Comparison of ENCODE assay signal across 31 cellular contexts in genomic region chrX:151631822-151632221, GRCh38.
DNase-seq lines count a peak whose midpoint lies in the region; ATAC-seq, FAIRE-seq and TF ChIP-seq lines count a peak whose summit lies in the region.
"Had no signal": no experiment of that assay in that cellular context is flagged by ENCODE, and none has a peak within 500 bp of the region (broad histone marks: within the 10 kb centered on the region; RNA-seq: fewer than 3 reads in every experiment).

No MANE protein-coding gene starts in this region.

- BruUV-seq in K562 (replicated peaks; lab: Mats Ljungman, UMichigan): no TSS peak

- intact Hi-C loops in K562 (cut with micrococcal nuclease): no loop called here

- ATAC-seq in K562 (peak; percentile 37; the same call in 2 of the 3 replicates), HG03354 (IDR thresholded peaks at IDR 0.05; ENCODE audit: poor library complexity, severe bottlenecking, unreplicated experiment) (no peak)
- ATAC-seq: A549; CD8-positive, alpha-beta T cell had no signal

- no peak for TF ChIP-seq EP300 in K562 (IDR thresholded peaks at IDR 0.05; ENCODE audit: low read length)

- no peak for TF ChIP-seq CTCF in K562 (IDR thresholded peaks at IDR 0.05 in 2 of 3, conservative IDR thresholded peaks at IDR 0.05 in 1 of 3; ENCODE audit: insufficient read depth in 2 of 3, low read depth in 1 of 3, low read length in 3 of 3)

- no peak overlapping the region for H3K9ac ChIP-seq in K562 (ENCODE audit: insufficient read depth in 1 of 2, low read depth in 2 of 2, low read length in 2 of 2)
- H3K9ac ChIP-seq: BLaER1; BLaER1 treated with 17β-estradiol and CSF1 and Interleukin-3, amounts not matched to agents 10 nM and 100 nM had no signal

- H4K20me1 ChIP-seq in K562 (replicated peaks; ENCODE audit: control insufficient read depth, insufficient read depth, low read length): no peaks in the 10 kb centered on the region
- H4K20me1 ChIP-seq: BLaER1; BLaER1 treated with 17β-estradiol and CSF1 and Interleukin-3, amounts not matched to agents 10 nM and 100 nM had no signal

- H3K4me2 ChIP-seq in K562 (ENCODE audit: insufficient read depth, low read length): peak overlapping the region; percentile 11; the same call in 1 of the 2 replicates
- H3K4me2 ChIP-seq: A549; BLaER1; BLaER1 treated with 17β-estradiol and CSF1 and Interleukin-3, amounts not matched to agents 10 nM and 100 nM had no signal

- CTCF ChIA-PET in K562 (lab: Yijun Ruan, JAX; ENCODE audit: low intra/inter-chr PET ratio): no interaction called here

- DNase-seq in K562 (ENCODE audit: extremely low read depth in 1 of 4, low spot score in 3 of 4): peak in 1 of 4 experiments; percentile 8
- peak; percentile 2 to 20 for DNase-seq in erythroblast (lab: John Stamatoyannopoulos, UW)
- no peak for DNase-seq in HCEC 1CT
- DNase-seq: 8988T; ACHN; AML-193; BE2C; C1 segment of cervical spinal cord; Caco-2; Calu3; CD4-positive, alpha-beta memory T cell; CD4-positive, alpha-beta T cell; CD4-positive, CD25-positive, alpha-beta regulatory T cell; CD8-positive, alpha-beta memory T cell; CD8-positive, alpha-beta T cell; COR-L47; DMS 273 treated with DMSO at 0.1 percent for 48 hours; DMS153; DMS53; DMS79; DMS79 treated with DMSO at 0.1 percent for 48 hours; DND-41; EL had no signal

- no peaks in the 10 kb centered on the region for H3K9me1 ChIP-seq in K562 (ENCODE audit: control insufficient read depth, insufficient read depth, low read length)

- no peaks in the 10 kb centered on the region for H3K27me3 ChIP-seq in K562 (ENCODE audit: control insufficient read depth in 2 of 2, insufficient read depth in 2 of 2, low read length in 2 of 2)
- H3K27me3 ChIP-seq: BE2C had no signal

- WGBS in K562 (ENCODE audit: insufficient coverage, low coverage, missing lambda C conversion rate): 6% methylated on average over 2 of the region's 2 CpGs

- no peaks in the 10 kb centered on the region for H3K9me3 ChIP-seq in K562 (replicated peaks; ENCODE audit: control insufficient read depth, insufficient read depth, low read depth, low read length)
- H3K9me3 ChIP-seq: A549; BE2C; BLaER1; BLaER1 treated with 17β-estradiol and CSF1 and Interleukin-3, amounts not matched to agents 10 nM and 100 nM; Caco-2 had no signal

- in situ Hi-C loops in K562 (cut with MboI): no loop called here

- H3K36me3 ChIP-seq in K562 (ENCODE audit: control insufficient read depth, insufficient read depth, low read length): no peaks in the 10 kb centered on the region
- H3K36me3 ChIP-seq: BE2C; BLaER1; BLaER1 treated with 17β-estradiol and CSF1 and Interleukin-3, amounts not matched to agents 10 nM and 100 nM had no signal

- no peaks in the 10 kb centered on the region for H3K79me2 ChIP-seq in K562 (ENCODE audit: control insufficient read depth, insufficient read depth, low read length)

- POLR2A ChIA-PET in K562 (lab: Yijun Ruan, JAX): no interaction called here

- 0 out of 2 replicates have a peak overlapping the region, but pooled peaks have one; percentile 49 for H2AFZ ChIP-seq in K562 (ENCODE audit: low read depth, low read length)

- H3K4me3 ChIP-seq in K562: no peak overlapping the region
- H3K4me3 ChIP-seq: A549; BLaER1; BLaER1 treated with 17β-estradiol and CSF1 and Interleukin-3, amounts not matched to agents 10 nM and 100 nM had no signal

- FAIRE-seq in K562 (lab: Jason Lieb, UNC): no peak
- FAIRE-seq: A204.1, A549, D721Med had no signal

- H3K4me1 ChIP-seq in K562 (replicated peaks in 1 of 2; ENCODE audit: control insufficient read depth in 2 of 2, insufficient read depth in 2 of 2, low read length in 2 of 2): peaks cover 8 to 12% of the 10 kb centered on the region in 2 experiments; a peak in 3 of 5 replicates
- H3K4me1 ChIP-seq: A549, BE2C, BLaER1, Caco-2 had no signal

- H3K27ac ChIP-seq in K562 (ENCODE audit: extremely low read depth, low read depth, low read length): peak overlapping the region; percentile 59; the same call in 1 of the 3 replicates
- H3K27ac ChIP-seq: 22Rv1; A549; BLaER1; BLaER1 treated with 17β-estradiol and CSF1 and Interleukin-3, amounts not matched to agents 10 nM and 100 nM; C4-2B had no signal

- no peak for TF ChIP-seq RAD21 in K562 (CRISPR knock-in tag; conservative IDR thresholded peaks at IDR 0.05 in 1 of 2, IDR thresholded peaks at IDR 0.05 in 1 of 2)

- TF ChIP-seq POLR2A in K562 (conservative IDR thresholded peaks at IDR 0.05): no peak
- TF ChIP-seq POLR2A in erythroblast (IDR thresholded peaks at IDR 0.05; ENCODE audit: low read length): no peak

TF ChIP-seq in K562, 482 proteins besides CTCF, POLR2A, EP300 and RAD21 (continues in another document):
- TF ChIP-seq NR4A1 (CRISPR knock-in tag; IDR thresholded peaks at IDR 0.05) (no peak), NR4A1 (tag; IDR thresholded peaks at IDR 0.05) (0 out of 2 replicates have a peak, but pooled peaks have one; percentile 28), NCOR1 (IDR thresholded peaks at IDR 0.05) (peak; percentile 9; the same call in 1 of the 2 replicates), E2F8 (IDR thresholded peaks at IDR 0.05; ENCODE audit: low read depth, partially characterized antibody) (no peak), SIX5 (IDR thresholded peaks at IDR 0.05; ENCODE audit: borderline replicate concordance in 1 of 2, insufficient read depth in 1 of 2, low read depth in 1 of 2, low read length in 2 of 2) (no peak), TARDBP (IDR thresholded peaks at IDR 0.05) (no peak), CBFA2T3 (IDR thresholded peaks at IDR 0.05) (peak; percentile 54), TAL1 (IDR thresholded peaks at IDR 0.05) (peak; percentile 53), PTRF (tag; IDR thresholded peaks at IDR 0.05) (no peak), STAT5B (CRISPR knock-in tag; IDR thresholded peaks at IDR 0.05) (no peak), TEAD4 (IDR thresholded peaks at IDR 0.05; ENCODE audit: low read length) (peak; percentile 68), TEAD4 (CRISPR knock-in tag; IDR thresholded peaks at IDR 0.05; ENCODE audit: borderline replicate concordance) (no peak), THRB (CRISPR knock-in tag; conservative IDR thresholded peaks at IDR 0.05) (no peak), CBX5 (IDR thresholded peaks at IDR 0.05; ENCODE audit: borderline replicate concordance, low read depth) (no peak), BCL6 (CRISPR knock-in tag; IDR thresholded peaks at IDR 0.05) (no peak), NCOA6 (IDR thresholded peaks at IDR 0.05) (no peak), HINFP (tag; conservative IDR thresholded peaks at IDR 0.05; ENCODE audit: low read depth) (no peak), MTA3 (IDR thresholded peaks at IDR 0.05; ENCODE audit: borderline replicate concordance) (no peak), SUPT5H (IDR thresholded peaks at IDR 0.05) (no peak), ZFX (CRISPR knock-in tag; IDR thresholded peaks at IDR 0.05) (no peak), KAT2B (IDR thresholded peaks at IDR 0.05; ENCODE audit: low read depth, low read length) (no peak), ELK3 (CRISPR knock-in tag; IDR thresholded peaks at IDR 0.05) (no peak)
